Comparison of ENCODE assay signal across 35 cellular contexts in genomic region chr6:109947001-109947400, GRCh38. TPM values are rescaled to one million over a fixed set of nuclear protein-coding genes. Genes with fewer than 3 reads are reported as not detected.
"Had no signal": no experiment of that assay in that cellular context is flagged by ENCODE, and none has a peak within 500 bp of the region (broad histone marks: within the 10 kb centered on the region; RNA-seq: fewer than 3 reads in every experiment).

No MANE protein-coding gene starts in this region.

- H3K36me3 ChIP-seq: ascending aorta, SJCRH30, WERI-Rb-1 had no signal

- H3K9me3 ChIP-seq: ascending aorta, SJCRH30 had no signal

- ATAC-seq: activated CD8-positive, alpha-beta T cell treated with anti-CD3 and anti-CD28 coated beads for 36 hours; activated T-cell treated with anti-CD3 and anti-CD28 coated beads, Interleukin-2, amount 50 U/mL, for 72 hours; activated T-helper 17 cell treated with anti-CD3 and anti-CD28 coated beads, Interleukin-2, amount 50 U/mL, for 72 hours had no signal

- DNase-seq: activated CD4-positive, alpha-beta T cell treated with anti-CD3 and anti-CD28 coated beads, Interleukin-2, amount 10 ng/mL, durations not matched to agents 24 days and 14 days; activated CD4-positive, alpha-beta T cell treated with anti-CD3 and anti-CD28 coated beads, Interleukin-2, amount 50 U/mL, for 4 hours; activated CD4-positive, CD25-positive, alpha-beta regulatory T cell; activated CD8-positive, alpha-beta T cell treated with anti-CD3 and anti-CD28 coated beads for 36 hours; activated effector memory CD4-positive, alpha-beta T cell treated with anti-CD3 and anti-CD28 coated beads, Interleukin-2, amount 50 U/mL, for 16 hours; activated naive CD4-positive, alpha-beta T cell; activated naive CD4-positive, alpha-beta T cell treated with anti-CD3 and anti-CD28 coated beads, Interleukin-2, amount 50 U/mL, for 16 hours; activated naive CD8-positive, alpha-beta T cell treated with anti-CD3 and anti-CD28 coated beads for 36 hours; activated T-cell treated with anti-CD3 and anti-CD28 coated beads, Interleukin-2, amount 50 U/mL, for 1 hour; activated T-cell treated with anti-CD3 and anti-CD28 coated beads, Interleukin-2, amount 50 U/mL, for 72 hours; amygdala; MM.1S; MV-4-11; NCI-H1092; NCI-H1436 treated with DMSO at 0.1 percent for 48 hours; NCI-H1694 treated with DMSO at 0.1 percent for 48 hours; NCI-H2029 treated with DMSO at 0.1 percent for 48 hours; NCI-H2107; NCI-H2171; NCI-H510A; NCI-H526; NCI-H748 treated with DMSO at 0.1 percent for 48 hours; NK-92 treated with Interleukin-12 subunit alpha and Interleukin-12 subunit beta, amount 100 ng/mL, for 24 hours; SHP77; SJCRH30; T1000; WERI-Rb-1 had no signal

- H3K4me3 ChIP-seq: ascending aorta, SJCRH30, SK-N-MC had no signal

- H3K4me1 ChIP-seq: ascending aorta, SJCRH30 had no signal

- H3K27ac ChIP-seq: ascending aorta, SJCRH30, SK-N-MC, WERI-Rb-1 had no signal

- H3K27me3 ChIP-seq: ascending aorta, SJCRH30 had no signal

RNA-seq across cellular contexts. Expression of gene GPR6, which starts 31.1 kb away (rescaled TPM):
- total RNA-seq: activated CD4-positive, alpha-beta T cell treated with anti-CD3 and anti-CD28 coated beads, Interleukin-2, amount 10 ng/mL, durations not matched to agents 24 days and 14 days; activated CD8-positive, alpha-beta memory T cell treated with anti-CD3 and anti-CD28 coated beads for 36 hours; activated CD8-positive, alpha-beta T cell treated with anti-CD3 and anti-CD28 coated beads for 36 hours; activated naive CD8-positive, alpha-beta T cell treated with anti-CD3 and anti-CD28 coated beads for 36 hours; activated T-cell treated with anti-CD3 and anti-CD28 coated beads, Interleukin-2, amount 50 U/mL, for 72 hours; activated T-helper 17 cell treated with anti-CD3 and anti-CD28 coated beads, Interleukin-2, amount 50 U/mL, for 72 hours; ascending aorta; cardiac septum; LHCN-M2; SJCRH30; T-helper 1 cell treated with Interleukin-12 subunit alpha and Interleukin-12 subunit beta and Interleukin-4 antibody, amounts not matched to agents 30 ng/mL and 1 ng/mL, for 36 hours; T-helper 2 cell treated with Interferon-gamma antibody and Interleukin-4, amounts not matched to agents 100 ng/mL and 5 ng/mL, for 36 hours had no signal
